ENCODE assay signal across 8 cellular contexts in genomic region chr1:145891143-145891542, GRCh38. TPM values are rescaled to one million over a fixed set of nuclear protein-coding genes. Genes with fewer than 3 reads are reported as not detected.
DNase-seq lines count a peak whose midpoint lies in the region; TF ChIP-seq lines count a peak whose summit lies in the region.

No MANE protein-coding gene starts in this region.

- H3K27ac ChIP-seq in SJCRH30, result no peak overlapping the region; the same call in 1 of the 2 replicates
- no peak overlapping the region for H3K27ac ChIP-seq in OCI-LY7 (ENCODE audit: low read depth, low read length, poor library complexity, severe bottlenecking)

- intact Hi-C loops in OCI-LY7 (cut with micrococcal nuclease; ENCODE audit: unreplicated experiment), result no loop called here

- H4K20me1 ChIP-seq in OCI-LY7 (ENCODE audit: insufficient read depth, low read length), result no peaks in the 10 kb centered on the region

- TF ChIP-seq CTCF in fibroblast of the aortic adventitia (IDR thresholded peaks at IDR 0.05; ENCODE audit: insufficient read depth, low read length) (no peak), OCI-LY7 (conservative IDR thresholded peaks at IDR 0.05; ENCODE audit: low read length) (no peak)

- no peaks in the 10 kb centered on the region for H3K9me3 ChIP-seq in SJCRH30 (replicated peaks)
- no peaks in the 10 kb centered on the region for H3K9me3 ChIP-seq in OCI-LY7 (ENCODE audit: low read length)

- H3K4me1 ChIP-seq in SJCRH30 (peaks cover 22% of the 10 kb centered on the region), OCI-LY7 (ENCODE audit: insufficient read depth, low read length, poor library complexity, severe bottlenecking) (no peaks in the 10 kb centered on the region)

- H3K36me3 ChIP-seq in SJCRH30 (no peaks in the 10 kb centered on the region), OCI-LY7 (ENCODE audit: insufficient read depth, low read length) (no peaks in the 10 kb centered on the region)

- DNase-seq in GM03348 (ENCODE audit: low spot score) (peak; percentile 21), SJCRH30 (peak; percentile 57 to 73), fibroblast of the aortic adventitia (ENCODE audit: low read depth) (peak; percentile 53), skeletal muscle cell (ENCODE audit: low read depth) (peak; percentile 77), OCI-LY7 (ENCODE audit: low spot score) (no peak)
- DNase-seq in activated effector memory CD4-positive, alpha-beta T cell treated with Interleukin-2 at 50 U/mL for 16 hours, result no peak
- no peak for DNase-seq in activated CD4-positive, alpha-beta T cell treated with anti-CD3 and anti-CD28 coated beads, Interleukin-2, amount 50 U/mL, for 1 hour
- DNase-seq in stimulated activated CD4-positive, alpha-beta T cell treated with anti-CD3 and anti-CD28 coated beads, Interleukin-12 subunit alpha, Interleukin-12 subunit beta, amount 100 ng/mL, for 4 hours, result no peak

- no peaks in the 10 kb centered on the region for H3K79me2 ChIP-seq in OCI-LY7 (ENCODE audit: insufficient read depth, low read depth, low read length)

- CTCF ChIA-PET in OCI-LY7 (lab: Charles Lee; ENCODE audit: unreplicated experiment), result interaction anchor here (1.0 to 1.1 kb wide), 2 partner anchors 11 to 20 kb away, joined by 3 to 4 read pairs; no protein-coding TSS in a partner anchor

- no peak overlapping the region for H3K4me2 ChIP-seq in OCI-LY7 (ENCODE audit: low read length)

- H3K4me3 ChIP-seq in SJCRH30 (no peak overlapping the region), fibroblast of the aortic adventitia (ENCODE audit: low read depth, low read length) (no peak overlapping the region), skeletal muscle cell (ENCODE audit: low read depth, low read length) (no peak overlapping the region), OCI-LY7 (ENCODE audit: low read depth, low read length, poor library complexity, severe bottlenecking) (no peak overlapping the region)

- H2AFZ ChIP-seq in OCI-LY7 (ENCODE audit: low read length), result no peak overlapping the region

- POLR2A ChIA-PET in OCI-LY7 (lab: Charles Lee), result no interaction called here

- H3K27me3 ChIP-seq in SJCRH30, result no peaks in the 10 kb centered on the region

- no TSS peak for BruUV-seq in OCI-LY7 (replicated peaks; lab: Mats Ljungman, UMichigan)

- no peaks in the 10 kb centered on the region for H3K9me2 ChIP-seq in OCI-LY7 (ENCODE audit: insufficient read depth, low read length)

RNA-seq across cellular contexts. Expression of gene ANKRD35, which starts 5.5 kb away (rescaled TPM):
- not detected in 2 replicates for total RNA-seq in SJCRH30 (2014; rRNA removed; shearing (Covaris generic))
- total RNA-seq in fibroblast of the aortic adventitia (ENCODE audit: low replicate concordance), result 3.2 and 3.9 TPM in 2 replicates
- not detected in 2 replicates for total RNA-seq in OCI-LY7 (2014; rRNA removed; shearing (Covaris generic))
- not detected in 2 replicates for total RNA-seq in OCI-LY7 (2022)

RNA-seq across cellular contexts. Expression of gene ITGA10, which starts 18.7 kb away (rescaled TPM):
- 0.15 and 0.16 TPM in 2 replicates for total RNA-seq in SJCRH30 (2014; rRNA removed; shearing (Covaris generic))
- total RNA-seq in fibroblast of the aortic adventitia (ENCODE audit: low replicate concordance) (2.0 and 28.3 TPM in 2 replicates), OCI-LY7 (2022) (0.87 and 1.5 TPM in 2 replicates)
- 0.82 and 1.5 TPM in 2 replicates for total RNA-seq in OCI-LY7 (2014; rRNA removed; shearing (Covaris generic))

RNA-seq across cellular contexts. Expression of gene PEX11B, which starts 27.4 kb away (rescaled TPM):
- total RNA-seq in SJCRH30 (2014; rRNA removed; shearing (Covaris generic)), result 19.5 and 21.2 TPM in 2 replicates
- total RNA-seq in fibroblast of the aortic adventitia (ENCODE audit: low replicate concordance) (26.8 and 33.4 TPM in 2 replicates), OCI-LY7 (2022) (29.8 and 32.9 TPM in 2 replicates)
- total RNA-seq in OCI-LY7 (2014; rRNA removed; shearing (Covaris generic)), result 18.2 and 19.5 TPM in 2 replicates

RNA-seq across cellular contexts. Expression of gene PIAS3, which starts 32.3 kb away (rescaled TPM):
- total RNA-seq in SJCRH30 (2014; rRNA removed; shearing (Covaris generic)), result 18.8 and 19.7 TPM in 2 replicates
- total RNA-seq in fibroblast of the aortic adventitia (ENCODE audit: low replicate concordance) (6.4 and 24.6 TPM in 2 replicates), OCI-LY7 (2022) (28.1 and 32.8 TPM in 2 replicates)
- 7.8 and 9.4 TPM in 2 replicates for total RNA-seq in OCI-LY7 (2014; rRNA removed; shearing (Covaris generic))

RNA-seq across cellular contexts. Expression of gene RBM8A, which starts 36.1 kb away (rescaled TPM):
- 232 and 246 TPM in 2 replicates for total RNA-seq in SJCRH30 (2014; rRNA removed; shearing (Covaris generic))
- 111 and 583 TPM in 2 replicates for total RNA-seq in fibroblast of the aortic adventitia (ENCODE audit: low replicate concordance)
- total RNA-seq in OCI-LY7 (2014; rRNA removed; shearing (Covaris generic)), result 135 and 239 TPM in 2 replicates
- 177 and 200 TPM in 2 replicates for total RNA-seq in OCI-LY7 (2022)

Comparison
In these comparisons a context has a peak if more than half of its experiments do, and no peak if none do; other contexts are left out.
1. DNase-seq: peak in GM03348 (single experiment), SJCRH30 (2 of 2), fibroblast of the aortic adventitia (single experiment) and skeletal muscle cell (single experiment); none in activated effector memory CD4-positive, alpha-beta T cell treated with Interleukin-2 at 50 U/mL for 16 hours (single experiment), activated CD4-positive, alpha-beta T cell treated with anti-CD3 and anti-CD28 coated beads, Interleukin-2, amount 50 U/mL, for 1 hour (single experiment), stimulated activated CD4-positive, alpha-beta T cell treated with anti-CD3 and anti-CD28 coated beads, Interleukin-12 subunit alpha, Interleukin-12 subunit beta, amount 100 ng/mL, for 4 hours (single experiment) and OCI-LY7 (single experiment).